ENCODE assay signal across 8 cellular contexts in genomic region chr5:138180183-138180782, GRCh38. TPM values are rescaled to one million over a fixed set of nuclear protein-coding genes. Genes with fewer than 3 reads are reported as not detected.
DNase-seq lines count a peak whose midpoint lies in the region; ATAC-seq and TF ChIP-seq lines count a peak whose summit lies in the region.

No MANE protein-coding gene starts in this region.

- no peak overlapping the region for H3K27ac Mint-ChIP-seq in natural killer cell

- H3K4me3 Mint-ChIP-seq in natural killer cell = no peak overlapping the region

- H3K79me2 ChIP-seq in OCI-LY3 (ENCODE audit: low read length) = peaks cover 51% of the 10 kb centered on the region

- no peak overlapping the region for H2AFZ ChIP-seq in OCI-LY3 (ENCODE audit: low read depth, low read length)

- DNase-seq in ELR (ENCODE audit: low read depth) (peak; percentile 83), choroid plexus epithelial cell (ENCODE audit: low read depth) (peak; percentile 80), natural killer cell (no peak), ascending aorta (ENCODE audit: low spot score in 2 of 2) (no peak)

- intact Hi-C loops in natural killer cell (cut with micrococcal nuclease) = loop anchor here (1.0 kb wide), 1 partner anchor 231 kb away; no protein-coding TSS in a partner anchor
- intact Hi-C loops in ascending aorta (cut with DNase I) = no loop called here

- TF ChIP-seq CTCF in OCI-LY3 (IDR thresholded peaks at IDR 0.05; ENCODE audit: low read depth, low read length) = peak; percentile 61
- TF ChIP-seq CTCF in choroid plexus epithelial cell (conservative IDR thresholded peaks at IDR 0.05; ENCODE audit: low read depth, low read length) = peak; percentile 59
- TF ChIP-seq CTCF in natural killer cell (IDR thresholded peaks at IDR 0.05) = peak; percentile 29
- TF ChIP-seq CTCF in ascending aorta (IDR thresholded peaks at IDR 0.05) = peak in 1 of 3 experiments; percentile 4

- peak overlapping the region; percentile 88 for H3K9ac ChIP-seq in OCI-LY3 (ENCODE audit: low read length)

- ATAC-seq in natural killer cell (no peak), GM18873 (IDR thresholded peaks at IDR 0.05; ENCODE audit: low FRiP score, unreplicated experiment) (no peak), GM21515 (IDR thresholded peaks at IDR 0.05; ENCODE audit: unreplicated experiment) (no peak)

- no peaks in the 10 kb centered on the region for H3K27me3 Mint-ChIP-seq in natural killer cell (ENCODE audit: low read depth in 2 of 2)

- H3K4me2 ChIP-seq in OCI-LY3 (ENCODE audit: low read length) = peak overlapping the region; percentile 89

- H3K27ac ChIP-seq in OCI-LY3 (ENCODE audit: low read length) (peak overlapping the region; percentile 70), ascending aorta (no peak overlapping the region)

- TF ChIP-seq EP300 in Ishikawa (IDR thresholded peaks at IDR 0.05; ENCODE audit: borderline replicate concordance) = no peak

- H3K9me3 ChIP-seq in OCI-LY3 (ENCODE audit: insufficient read depth, low read length) (no peaks in the 10 kb centered on the region), ascending aorta (no peaks in the 10 kb centered on the region)

- H3K27me3 ChIP-seq in OCI-LY3 (ENCODE audit: low read depth, low read length) = no peaks in the 10 kb centered on the region
- H3K27me3 ChIP-seq in ascending aorta = no peaks in the 10 kb centered on the region

- peak; percentile 58 for TF ChIP-seq RAD21 in Ishikawa (IDR thresholded peaks at IDR 0.05; ENCODE audit: low read depth)

- no peaks in the 10 kb centered on the region for H3K9me3 Mint-ChIP-seq in natural killer cell

- H3K4me1 ChIP-seq in OCI-LY3 (ENCODE audit: low read length) (peaks cover 4% of the 10 kb centered on the region), ascending aorta (peaks cover 0 to 9% of the 10 kb centered on the region in 2 donors)

- H3K36me3 ChIP-seq in OCI-LY3 (replicated peaks; ENCODE audit: low read depth, low read length) = peaks cover 45% of the 10 kb centered on the region
- H3K36me3 ChIP-seq in ascending aorta = peaks cover 7 to 27% of the 10 kb centered on the region in 2 donors

- no peaks in the 10 kb centered on the region for H3K36me3 Mint-ChIP-seq in natural killer cell

- peak overlapping the region; percentile 90 for H3K4me3 ChIP-seq in OCI-LY3 (ENCODE audit: low read length)
- no peak overlapping the region for H3K4me3 ChIP-seq in choroid plexus epithelial cell (ENCODE audit: low read depth, low read length)
- H3K4me3 ChIP-seq in ascending aorta = no peak overlapping the region

- H3K4me1 Mint-ChIP-seq in natural killer cell = no peaks in the 10 kb centered on the region

- H4K20me1 ChIP-seq in OCI-LY3 (ENCODE audit: insufficient read depth, low read length) = no peaks in the 10 kb centered on the region

TF ChIP-seq in Ishikawa, 13 proteins besides CTCF, POLR2A, EP300 and RAD21:
- TF ChIP-seq REST (IDR thresholded peaks at IDR 0.05; ENCODE audit: low read depth) (no peak), TEAD4 (IDR thresholded peaks at IDR 0.05) (no peak), USF1 (IDR thresholded peaks at IDR 0.05) (no peak), CREB1 (IDR thresholded peaks at IDR 0.05; ENCODE audit: low read depth) (no peak), NFIC (IDR thresholded peaks at IDR 0.05) (no peak), TAF1 (IDR thresholded peaks at IDR 0.05; ENCODE audit: low read depth) (no peak), YY1 (IDR thresholded peaks at IDR 0.05; ENCODE audit: low read depth) (no peak), MAX (IDR thresholded peaks at IDR 0.05) (no peak), TCF12 (IDR thresholded peaks at IDR 0.05; ENCODE audit: low read depth) (no peak), CEBPB (IDR thresholded peaks at IDR 0.05) (no peak), ZBTB7A (IDR thresholded peaks at IDR 0.05; ENCODE audit: low read depth) (no peak), FOXM1 (IDR thresholded peaks at IDR 0.05; ENCODE audit: borderline replicate concordance, low read depth) (no peak), EGR1 (IDR thresholded peaks at IDR 0.05) (no peak)
TF ChIP-seq in Ishikawa: peak in this region for 0.

RNA-seq across cellular contexts. Expression of gene KIF20A, which starts 1.4 kb away (rescaled TPM):
- total RNA-seq in natural killer cell (1 to 10 TPM in 1 of 3 donors, under 1 TPM in 2; 0.15 to 1.5 (median 0.61) TPM), ascending aorta (not detected)

RNA-seq across cellular contexts. Expression of gene BRD8, which starts 1.9 kb away (rescaled TPM):
- total RNA-seq in natural killer cell (10 to 100 TPM; 26.1 to 36.5 (median 34.1) TPM), ascending aorta (18.8 TPM)

RNA-seq across cellular contexts. Expression of gene CDC23, which starts 32.8 kb away (rescaled TPM):
- total RNA-seq in natural killer cell = 10 to 100 TPM; 16.3 to 25.2 (median 24.6) TPM
- 13.2 TPM for total RNA-seq in ascending aorta

RNA-seq across cellular contexts. Expression of gene NME5, which starts 41.1 kb away (rescaled TPM):
- total RNA-seq in natural killer cell (not detected), ascending aorta (not detected)

Comparison
In these comparisons a context has a peak if more than half of its experiments do, and no peak if none do; other contexts are left out.
1. DNase-seq: peak in ELR (single experiment) and choroid plexus epithelial cell (single experiment); none in natural killer cell (single experiment) and ascending aorta (0 of 2).